ENCODE assay signal across 22 cellular contexts in the genomic region with DNA sequence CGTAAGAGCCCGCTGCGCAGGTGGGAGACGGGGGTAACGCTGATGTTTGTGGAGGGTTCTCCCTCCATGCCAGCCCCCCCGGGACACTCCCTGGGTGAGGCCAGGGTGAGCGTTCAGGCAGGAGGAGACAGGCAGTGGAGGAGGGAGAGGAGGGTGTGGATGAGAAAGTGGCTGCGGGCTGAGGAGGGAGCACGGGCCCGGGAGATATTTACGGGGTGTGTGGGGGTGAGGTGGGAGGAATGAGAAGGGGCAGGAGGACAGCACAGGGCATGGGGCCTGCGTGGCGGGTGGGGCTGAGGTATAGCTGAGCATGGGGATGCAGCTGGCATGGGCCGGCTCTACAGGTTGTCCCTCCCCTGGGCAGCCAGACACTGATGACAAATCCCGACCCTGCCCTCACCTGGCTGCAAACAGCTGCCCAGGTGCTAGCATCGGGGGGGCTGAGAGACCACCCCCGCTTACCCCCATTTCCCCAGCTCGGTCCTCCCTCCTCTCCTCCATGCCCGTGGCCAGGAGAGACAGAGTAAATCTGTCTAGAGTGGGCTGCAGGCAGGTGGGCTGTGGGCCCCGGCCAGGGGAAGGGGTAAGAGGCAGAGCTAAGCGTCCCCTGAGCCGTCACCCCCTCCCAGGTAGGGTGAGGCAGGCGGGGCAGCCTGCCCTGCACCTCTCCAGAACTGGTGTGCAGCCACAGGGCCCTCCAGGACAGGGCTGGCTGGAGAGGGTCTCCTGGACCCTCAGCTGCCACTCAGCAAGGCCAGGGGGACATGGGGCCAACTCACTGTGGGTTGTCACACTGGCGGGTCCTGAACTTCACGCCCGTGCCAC.
"Had no signal": no experiment of that assay in that cellular context is flagged by ENCODE, and none has a peak within 500 bp of the region (broad histone marks: within the 10 kb centered on the region; RNA-seq: fewer than 3 reads in every experiment).

No MANE protein-coding gene starts in this region.

- H3K36me3 ChIP-seq: heart left ventricle, left ventricle myocardium inferior, vagina had no signal

- H3K9ac ChIP-seq: parathyroid adenoma had no signal

- H3K4me1 ChIP-seq: esophagus muscularis mucosa, foreskin keratinocyte, heart left ventricle, left ventricle myocardium inferior, parathyroid adenoma, vagina had no signal

- H3K9me3 ChIP-seq: esophagus muscularis mucosa, heart left ventricle, left ventricle myocardium inferior, vagina had no signal

- H3K27ac ChIP-seq: esophagus muscularis mucosa, foreskin keratinocyte, heart left ventricle, left ventricle myocardium inferior, parathyroid adenoma, vagina had no signal

- H2AFZ ChIP-seq: parathyroid adenoma had no signal

- DNase-seq: activated CD4-positive, alpha-beta T cell treated with anti-CD3 and anti-CD28 coated beads for 1 hour; activated CD4-positive, alpha-beta T cell treated with anti-CD3 and anti-CD28 coated beads, Interleukin-2, amount 10 ng/mL, durations not matched to agents 7 days and 5 days; activated CD8-positive, alpha-beta T cell treated with anti-CD3 and anti-CD28 coated beads for 36 hours; activated gamma-delta T cell treated with Interleukin-2 at 50 U/mL for 16 hours; activated naive CD4-positive, alpha-beta T cell treated with anti-CD3 and anti-CD28 coated beads, Interleukin-2, amount 50 U/mL, for 16 hours; activated T-cell treated with anti-CD3 and anti-CD28 coated beads, Interleukin-2, amount 50 U/mL, for 4 hours; amniotic stem cell; endodermal cell; foreskin keratinocyte; hypothalamus; immature natural killer cell; left ventricle myocardium inferior; naive thymus-derived CD4-positive, alpha-beta T cell; stimulated activated CD4-positive, alpha-beta T cell treated with anti-CD3 and anti-CD28 coated beads, Interleukin-12 subunit alpha, Interleukin-12 subunit beta, amount 100 ng/mL, for 4 hours; stimulated activated CD4-positive, alpha-beta T cell treated with anti-CD3 and anti-CD28 coated beads, Interleukin-4, amount 100 ng/mL, for 1 hour; T-helper 2 cell had no signal

- H3K4me3 ChIP-seq: esophagus muscularis mucosa, heart left ventricle, left ventricle myocardium inferior, vagina had no signal

- H3K27me3 ChIP-seq: esophagus muscularis mucosa, foreskin keratinocyte, heart left ventricle, vagina had no signal

- ATAC-seq: activated CD8-positive, alpha-beta T cell treated with anti-CD3 and anti-CD28 coated beads for 36 hours; activated T-cell treated with anti-CD3 and anti-CD28 coated beads, Interleukin-2, amount 50 U/mL, for 4 hours; activated T-helper 17 cell treated with anti-CD3 and anti-CD28 coated beads, Interleukin-2, amount 50 U/mL, for 72 hours; foreskin keratinocyte; naive thymus-derived CD4-positive, alpha-beta T cell; WTC11 had no signal
